Comparison of ENCODE assay signal across 11 cellular contexts in the genomic region with DNA sequence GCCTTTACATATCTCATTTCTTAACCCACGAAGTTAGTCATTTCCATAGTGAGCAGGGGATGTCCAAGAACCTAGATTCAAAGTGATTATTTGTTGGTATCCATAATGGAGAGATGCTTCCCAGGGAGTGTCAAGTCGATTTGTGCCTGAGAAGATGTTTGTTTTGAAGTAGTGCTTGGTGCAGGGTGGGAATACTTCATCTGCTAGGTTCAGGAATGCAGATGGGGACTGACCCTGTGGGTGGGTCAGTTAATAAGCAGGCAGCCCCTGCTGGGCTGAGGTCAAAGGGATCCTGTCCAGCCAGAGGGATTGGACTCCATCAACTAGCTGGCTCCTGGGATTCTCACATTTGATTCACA. TPM values are rescaled to one million over a fixed set of nuclear protein-coding genes. Genes with fewer than 3 reads are reported as not detected.
DNase-seq lines count a peak whose midpoint lies in the region; ATAC-seq and TF ChIP-seq lines count a peak whose summit lies in the region.
"Had no signal": no experiment of that assay in that cellular context is flagged by ENCODE, and none has a peak within 500 bp of the region (broad histone marks: within the 10 kb centered on the region; RNA-seq: fewer than 3 reads in every experiment).

No MANE protein-coding gene starts in this region.

- ATAC-seq in SK-N-SH treated with all-trans-retinoic acid at 6 μM for 48 hours (no peak; the same call in 1 of the 3 replicates), HG03196 (IDR thresholded peaks at IDR 0.05; ENCODE audit: unreplicated experiment) (no peak)
- ATAC-seq in stimulated activated memory B cell treated with anti-CD40 and anti-IgM and Interleukin-4, amounts not matched to agents 10 μg/mL and 1 μg/mL and 100 μg/mL, for 72 hours, result no peak

- H2AFZ ChIP-seq in SK-N-SH (ENCODE audit: low read depth) (no peak overlapping the region), osteoblast (ENCODE audit: low read length) (no peak overlapping the region)

- no peak overlapping the region for H3K4me3 Mint-ChIP-seq in endodermal cell
- H3K4me3 Mint-ChIP-seq in stimulated activated memory B cell treated with anti-CD40 and anti-IgM and Interleukin-4, amounts not matched to agents 10 μg/mL and 1 μg/mL and 100 μg/mL, for 72 hours, result no peak overlapping the region
- H3K4me3 Mint-ChIP-seq in activated T-helper 1 cell treated with anti-CD3 and anti-CD28 coated beads, Interleukin-12 subunit alpha, Interleukin-12 subunit beta, Interleukin-2, Interleukin-4 antibody, amounts not matched to agents 30 ng/mL and 10 ng/mL and 1 ng/mL, durations not matched to agents 14 hours and 24 hours and 36 hours, result no peak overlapping the region

- H3K27me3 ChIP-seq in SK-N-SH (ENCODE audit: insufficient read depth) (no peaks in the 10 kb centered on the region), endodermal cell (ENCODE audit: control insufficient read depth, insufficient read depth, low read length, poor library complexity, severe bottlenecking) (no peaks in the 10 kb centered on the region), osteoblast (ENCODE audit: insufficient read depth, low read length) (no peaks in the 10 kb centered on the region)

- no peaks in the 10 kb centered on the region for H3K27me3 Mint-ChIP-seq in endodermal cell (ENCODE audit: insufficient read depth)
- H3K27me3 Mint-ChIP-seq in stimulated activated memory B cell treated with anti-CD40 and anti-IgM and Interleukin-4, amounts not matched to agents 10 μg/mL and 1 μg/mL and 100 μg/mL, for 72 hours, result peaks cover 14% of the 10 kb centered on the region
- H3K27me3 Mint-ChIP-seq in activated T-helper 1 cell treated with anti-CD3 and anti-CD28 coated beads, Interleukin-12 subunit alpha, Interleukin-12 subunit beta, Interleukin-2, Interleukin-4 antibody, amounts not matched to agents 30 ng/mL and 10 ng/mL and 1 ng/mL, durations not matched to agents 14 hours and 24 hours and 36 hours (ENCODE audit: insufficient read depth), result no peaks in the 10 kb centered on the region

- POLR2A ChIA-PET in SK-N-SH (lab: Yijun Ruan, JAX), result interaction anchor here (1.5 to 1.8 kb wide), 2 partner anchors 11 to 48 kb away, joined by 4 read pairs; no protein-coding TSS in a partner anchor

- no peak for TF ChIP-seq EP300 in SK-N-SH (IDR thresholded peaks at IDR 0.05; ENCODE audit: borderline replicate concordance in 1 of 2, low read depth in 1 of 2, low read length in 1 of 2)

- H3K4me3 ChIP-seq in SK-N-SH (ENCODE audit: low read depth in 2 of 2, low read length in 1 of 2), result no peak overlapping the region; a peak in 1 of 4 replicates
- H3K4me3 ChIP-seq in endodermal cell (ENCODE audit: low read length), result no peak overlapping the region
- H3K4me3 ChIP-seq in osteoblast (ENCODE audit: insufficient read depth, low read length), result no peak overlapping the region
- H3K4me3 ChIP-seq in urinary bladder (ENCODE audit: low read depth, low read length), result no peak overlapping the region

- no peak overlapping the region for H3K27ac Mint-ChIP-seq in endodermal cell
- H3K27ac Mint-ChIP-seq in stimulated activated memory B cell treated with anti-CD40 and anti-IgM and Interleukin-4, amounts not matched to agents 10 μg/mL and 1 μg/mL and 100 μg/mL, for 72 hours, result no peak overlapping the region
- H3K27ac Mint-ChIP-seq in activated T-helper 1 cell treated with anti-CD3 and anti-CD28 coated beads, Interleukin-12 subunit alpha, Interleukin-12 subunit beta, Interleukin-2, Interleukin-4 antibody, amounts not matched to agents 30 ng/mL and 10 ng/mL and 1 ng/mL, durations not matched to agents 14 hours and 24 hours and 36 hours, result no peak overlapping the region

- intact Hi-C loops in activated T-helper 1 cell treated with anti-CD3 and anti-CD28 coated beads, Interleukin-12 subunit alpha, Interleukin-12 subunit beta, Interleukin-2, Interleukin-4 antibody, amounts not matched to agents 30 ng/mL and 10 ng/mL and 1 ng/mL, durations not matched to agents 14 hours and 24 hours and 36 hours (cut with micrococcal nuclease), result no loop called here

- H4K20me1 ChIP-seq in SK-N-SH (ENCODE audit: insufficient read depth) (no peaks in the 10 kb centered on the region), osteoblast (ENCODE audit: insufficient read depth, low read length) (no peaks in the 10 kb centered on the region)

- H3F3A ChIP-seq in SK-N-SH (replicated peaks; ENCODE audit: insufficient read depth), result peaks cover 14% of the 10 kb centered on the region

- no peaks in the 10 kb centered on the region for H3K9me3 Mint-ChIP-seq in endodermal cell
- H3K9me3 Mint-ChIP-seq in stimulated activated memory B cell treated with anti-CD40 and anti-IgM and Interleukin-4, amounts not matched to agents 10 μg/mL and 1 μg/mL and 100 μg/mL, for 72 hours, result no peaks in the 10 kb centered on the region
- H3K9me3 Mint-ChIP-seq in activated T-helper 1 cell treated with anti-CD3 and anti-CD28 coated beads, Interleukin-12 subunit alpha, Interleukin-12 subunit beta, Interleukin-2, Interleukin-4 antibody, amounts not matched to agents 30 ng/mL and 10 ng/mL and 1 ng/mL, durations not matched to agents 14 hours and 24 hours and 36 hours, result no peaks in the 10 kb centered on the region

- H3K79me2 ChIP-seq in SK-N-SH (ENCODE audit: insufficient read depth), result peaks cover 7% of the 10 kb centered on the region
- H3K79me2 ChIP-seq in osteoblast (ENCODE audit: insufficient read depth, low read length), result peaks cover 14% of the 10 kb centered on the region

- H3K36me3 Mint-ChIP-seq in endodermal cell (ENCODE audit: low read depth), result peaks cover 13% of the 10 kb centered on the region
- H3K36me3 Mint-ChIP-seq in stimulated activated memory B cell treated with anti-CD40 and anti-IgM and Interleukin-4, amounts not matched to agents 10 μg/mL and 1 μg/mL and 100 μg/mL, for 72 hours, result no peaks in the 10 kb centered on the region
- no peaks in the 10 kb centered on the region for H3K36me3 Mint-ChIP-seq in activated T-helper 1 cell treated with anti-CD3 and anti-CD28 coated beads, Interleukin-12 subunit alpha, Interleukin-12 subunit beta, Interleukin-2, Interleukin-4 antibody, amounts not matched to agents 30 ng/mL and 10 ng/mL and 1 ng/mL, durations not matched to agents 14 hours and 24 hours and 36 hours (ENCODE audit: low read depth)

- H3K4me1 ChIP-seq in SK-N-SH (ENCODE audit: control insufficient read depth in 1 of 2, insufficient read depth in 2 of 2, low read depth in 1 of 2, low read length in 1 of 2) (peaks cover 25 to 37% of the 10 kb centered on the region in 2 experiments), endodermal cell (ENCODE audit: control insufficient read depth, insufficient read depth, low read length) (no peaks in the 10 kb centered on the region), osteoblast (ENCODE audit: insufficient read depth, low read length) (peaks cover 36% of the 10 kb centered on the region), urinary bladder (ENCODE audit: insufficient read depth) (peaks cover 8% of the 10 kb centered on the region)

- peak overlapping the region; percentile 40 for H3K4me2 ChIP-seq in SK-N-SH
- H3K4me2 ChIP-seq in osteoblast (ENCODE audit: insufficient read depth, low read length), result peak overlapping the region; percentile 3

- peak overlapping the region; percentile 83 to 98 for H3K27ac ChIP-seq in SK-N-SH (ENCODE audit: low read depth in 2 of 2, low read length in 1 of 2)
- H3K27ac ChIP-seq in endodermal cell (ENCODE audit: low read depth, low read length), result peak overlapping the region; percentile 75
- H3K27ac ChIP-seq in osteoblast (ENCODE audit: low read depth, low read length), result peak overlapping the region; percentile 23
- H3K27ac ChIP-seq in urinary bladder (ENCODE audit: low read depth), result peak overlapping the region; percentile 13

- no peaks in the 10 kb centered on the region for H3K9me2 ChIP-seq in SK-N-SH

- H3K36me3 ChIP-seq in SK-N-SH (replicated peaks in 1 of 2; ENCODE audit: control insufficient read depth in 1 of 2, insufficient read depth in 2 of 2, low read length in 1 of 2), result peaks cover 9 to 13% of the 10 kb centered on the region in 2 experiments
- no peaks in the 10 kb centered on the region for H3K36me3 ChIP-seq in endodermal cell (ENCODE audit: control insufficient read depth, insufficient read depth, low read length)
- no peaks in the 10 kb centered on the region for H3K36me3 ChIP-seq in osteoblast (ENCODE audit: insufficient read depth, low read length)
- H3K36me3 ChIP-seq in urinary bladder (ENCODE audit: insufficient read depth), result peaks cover 2% of the 10 kb centered on the region

- H3K9me3 ChIP-seq in SK-N-SH (no peaks in the 10 kb centered on the region), endodermal cell (ENCODE audit: control insufficient read depth, low read length) (no peaks in the 10 kb centered on the region), osteoblast (ENCODE audit: low read depth, low read length) (no peaks in the 10 kb centered on the region)

- DNase-seq in SK-N-SH (no peak), endodermal cell (peak; percentile 39), osteoblast (ENCODE audit: insufficient read length, low spot score, missing footprints) (no peak)
- DNase-seq in activated T-helper 1 cell treated with anti-CD3 and anti-CD28 coated beads, Interleukin-12 subunit alpha, Interleukin-12 subunit beta, Interleukin-2, Interleukin-4 antibody, amounts not matched to agents 30 ng/mL and 10 ng/mL and 1 ng/mL, durations not matched to agents 14 hours and 24 hours and 36 hours (ENCODE audit: low spot score), result no peak
- DNase-seq: activated CD4-positive, alpha-beta T cell treated with anti-CD3 and anti-CD28 coated beads for 1 hour; NCI-H1105 treated with DMSO at 0.1 percent for 48 hours had no signal

- TF ChIP-seq RAD21 in SK-N-SH (IDR thresholded peaks at IDR 0.05; ENCODE audit: low read length), result no peak

- TF ChIP-seq CTCF in SK-N-SH (IDR thresholded peaks at IDR 0.05) (no peak), endodermal cell (conservative IDR thresholded peaks at IDR 0.05) (no peak), osteoblast (IDR thresholded peaks at IDR 0.05; ENCODE audit: extremely low read depth, low read depth, low read length) (no peak)

- WGBS in SK-N-SH (ENCODE audit: low lambda C conversion rate), result 38% methylated on average over 2 of the region's 2 CpGs
- 71 to 83% methylated on average over 1 to 2 of the region's 2 CpGs for WGBS in endodermal cell (ENCODE audit: insufficient coverage in 1 of 2, insufficient read length in 1 of 2), 2 experiments
- WGBS in urinary bladder, result 20% methylated on average over 2 of the region's 2 CpGs

- CTCF ChIA-PET in SK-N-SH (lab: Yijun Ruan, JAX), result interaction anchor here (1.2 to 2.4 kb wide), 7 partner anchors 13 to 92 kb away, joined by 3 to 14 read pairs (median 4); no protein-coding TSS in a partner anchor

- H3K9ac ChIP-seq in SK-N-SH (0 out of 2 replicates have a peak overlapping the region, but pooled peaks have one; percentile 3), endodermal cell (ENCODE audit: extremely low read depth, low read length, poor library complexity, severe bottlenecking) (no peak overlapping the region)

- peaks cover 24% of the 10 kb centered on the region for H3K4me1 Mint-ChIP-seq in endodermal cell
- no peaks in the 10 kb centered on the region for H3K4me1 Mint-ChIP-seq in stimulated activated memory B cell treated with anti-CD40 and anti-IgM and Interleukin-4, amounts not matched to agents 10 μg/mL and 1 μg/mL and 100 μg/mL, for 72 hours
- H3K4me1 Mint-ChIP-seq in activated T-helper 1 cell treated with anti-CD3 and anti-CD28 coated beads, Interleukin-12 subunit alpha, Interleukin-12 subunit beta, Interleukin-2, Interleukin-4 antibody, amounts not matched to agents 30 ng/mL and 10 ng/mL and 1 ng/mL, durations not matched to agents 14 hours and 24 hours and 36 hours (ENCODE audit: low read depth), result peaks cover 9% of the 10 kb centered on the region

RNA-seq across cellular contexts. Expression of gene VILL, which starts 44.1 kb away (rescaled TPM):
- polyA plus RNA-seq in SK-N-SH (2012; rRNA removed) (8.6 and 8.8 TPM in 2 replicates), urinary bladder (17.5 TPM)
- 2.4 and 3.9 TPM in 2 replicates for polyA plus RNA-seq in SK-N-SH (2012; cell fraction: cytosol; rRNA removed)
- 28.7 and 29.0 TPM in 2 replicates for polyA plus RNA-seq in SK-N-SH (2012; cell fraction: nucleus; rRNA removed)
- total RNA-seq in endodermal cell (10 to 100 TPM; 16.0 to 21.3 TPM), osteoblast (6.8 and 7.6 TPM in 2 replicates), urinary bladder (16.0 TPM)
- polyA plus RNA-seq in endodermal cell (2013, experiment 1 of 2), result 4.4 TPM
- 3.5 TPM for polyA plus RNA-seq in endodermal cell (2013, experiment 2 of 2)
- 11.6 and 13.4 TPM in 2 replicates for total RNA-seq in activated T-helper 1 cell treated with anti-CD3 and anti-CD28 coated beads, Interleukin-12 subunit alpha, Interleukin-12 subunit beta, Interleukin-2, Interleukin-4 antibody, amounts not matched to agents 30 ng/mL and 10 ng/mL and 1 ng/mL, durations not matched to agents 14 hours and 24 hours and 36 hours
- polyA plus RNA-seq: neural cell had no signal

Comparison
In these comparisons a context has a peak if more than half of its experiments do, and no peak if none do; other contexts are left out.
1. H3K27ac ChIP-seq: peak in every context shown above with its lines; median percentile 90 in SK-N-SH; 75 in endodermal cell; 23 in osteoblast; 13 in urinary bladder.